21 cellular contexts compared by ENCODE assay signal in genomic region chr10:97481071-97481470, GRCh38. TPM values are rescaled to one million over a fixed set of nuclear protein-coding genes. Genes with fewer than 3 reads are reported as not detected.
DNase-seq lines count a peak whose midpoint lies in the region; ATAC-seq and TF ChIP-seq lines count a peak whose summit lies in the region.
"Had no signal": no experiment of that assay in that cellular context is flagged by ENCODE, and none has a peak within 500 bp of the region (broad histone marks: within the 10 kb centered on the region; RNA-seq: fewer than 3 reads in every experiment).

No MANE protein-coding gene starts in this region.

- POLR2A ChIA-PET in activated CD4-positive, alpha-beta T cell treated with anti-CD3 and anti-CD28 coated beads for 36 hours (lab: Charles Lee): no interaction called here

- peak overlapping the region; percentile 51 for H3K27ac Mint-ChIP-seq in activated CD4-positive, alpha-beta T cell treated with anti-CD3 and anti-CD28 coated beads for 36 hours
- H3K27ac Mint-ChIP-seq in activated T-helper 17 cell treated with anti-CD3 and anti-CD28 coated beads, Interleukin-2, amount 50 U/mL, for 72 hours: peak overlapping the region; percentile 44
- no peak overlapping the region for H3K27ac Mint-ChIP-seq in activated CD8-positive, alpha-beta memory T cell treated with anti-CD3 and anti-CD28 coated beads, Interleukin-2, amount 10 ng/mL, durations not matched to agents 7 days and 5 days
- H3K27ac Mint-ChIP-seq: activated naive CD8-positive, alpha-beta T cell; activated T-helper 1 cell treated with anti-CD3 and anti-CD28 coated beads, Interleukin-12 subunit alpha, Interleukin-12 subunit beta, Interleukin-2, Interleukin-4 antibody, amounts not matched to agents 30 ng/mL and 10 ng/mL and 1 ng/mL, durations not matched to agents 14 hours and 24 hours and 36 hours had no signal

- no peaks in the 10 kb centered on the region for H3K27me3 Mint-ChIP-seq in activated CD4-positive, alpha-beta T cell treated with anti-CD3 and anti-CD28 coated beads for 36 hours
- H3K27me3 Mint-ChIP-seq in activated T-helper 17 cell treated with anti-CD3 and anti-CD28 coated beads, Interleukin-2, amount 50 U/mL, for 72 hours: no peaks in the 10 kb centered on the region
- no peaks in the 10 kb centered on the region for H3K27me3 Mint-ChIP-seq in activated CD8-positive, alpha-beta memory T cell treated with anti-CD3 and anti-CD28 coated beads, Interleukin-2, amount 10 ng/mL, durations not matched to agents 7 days and 5 days
- H3K27me3 Mint-ChIP-seq: activated naive CD8-positive, alpha-beta T cell had no signal

- no peak for DNase-seq in activated CD4-positive, alpha-beta T cell treated with anti-CD3 and anti-CD28 coated beads for 36 hours
- DNase-seq in activated CD4-positive, alpha-beta T cell treated with anti-CD3 and anti-CD28 coated beads, Interleukin-2, amount 50 U/mL, for 1 hour: no peak
- DNase-seq in islet precursor cell (peak; percentile 49), AG08395 (ENCODE audit: low spot score) (no peak), erythroblast (lab: John Stamatoyannopoulos, UW) (no peak)
- no peak for DNase-seq in activated CD8-positive, alpha-beta memory T cell treated with anti-CD3 and anti-CD28 coated beads, Interleukin-2, amount 10 ng/mL, durations not matched to agents 7 days and 5 days
- DNase-seq: 8988T; AML-193; cerebellar nuclear complex; foreskin melanocyte; kidney; MG63; NCI-H2227 treated with DMSO at 0.1 percent for 48 hours; NCI-H748 treated with DMSO at 0.1 percent for 48 hours; Right ventricle myocardium superior; small intestine; stimulated activated naive CD4-positive, alpha-beta T cell had no signal

- H3K4me3 Mint-ChIP-seq in activated CD4-positive, alpha-beta T cell treated with anti-CD3 and anti-CD28 coated beads for 36 hours: no peak overlapping the region
- no peak overlapping the region for H3K4me3 Mint-ChIP-seq in activated T-helper 17 cell treated with anti-CD3 and anti-CD28 coated beads, Interleukin-2, amount 50 U/mL, for 72 hours
- H3K4me3 Mint-ChIP-seq in activated CD8-positive, alpha-beta memory T cell treated with anti-CD3 and anti-CD28 coated beads, Interleukin-2, amount 10 ng/mL, durations not matched to agents 7 days and 5 days: no peak overlapping the region
- H3K4me3 Mint-ChIP-seq: activated naive CD8-positive, alpha-beta T cell; activated T-helper 1 cell treated with anti-CD3 and anti-CD28 coated beads, Interleukin-12 subunit alpha, Interleukin-12 subunit beta, Interleukin-2, Interleukin-4 antibody, amounts not matched to agents 30 ng/mL and 10 ng/mL and 1 ng/mL, durations not matched to agents 14 hours and 24 hours and 36 hours had no signal

- no peak for TF ChIP-seq POLR2A in erythroblast (IDR thresholded peaks at IDR 0.05; ENCODE audit: low read length)

- intact Hi-C loops in activated CD4-positive, alpha-beta T cell treated with anti-CD3 and anti-CD28 coated beads for 36 hours (cut with DNase I, micrococcal nuclease): no loop called here

- CTCF ChIA-PET in activated CD4-positive, alpha-beta T cell treated with anti-CD3 and anti-CD28 coated beads for 36 hours (lab: Charles Lee): interaction anchor here (0.6 kb wide), 2 partner anchors 53 to 57 kb away, joined by 3 read pairs; no protein-coding TSS in a partner anchor
- CTCF ChIA-PET in activated CD8-positive, alpha-beta memory T cell treated with anti-CD3 and anti-CD28 coated beads, Interleukin-2, amount 10 ng/mL, durations not matched to agents 7 days and 5 days (lab: Charles Lee): interaction anchor here (1.1 kb wide), 1 partner anchor 16 kb away, joined by 4 read pairs; no protein-coding TSS in a partner anchor

- H3K36me3 Mint-ChIP-seq in activated CD4-positive, alpha-beta T cell treated with anti-CD3 and anti-CD28 coated beads for 36 hours (ENCODE audit: low read depth): peaks cover 48% of the 10 kb centered on the region
- H3K36me3 Mint-ChIP-seq in activated T-helper 17 cell treated with anti-CD3 and anti-CD28 coated beads, Interleukin-2, amount 50 U/mL, for 72 hours (ENCODE audit: low read depth): peaks cover 94% of the 10 kb centered on the region
- H3K36me3 Mint-ChIP-seq in activated CD8-positive, alpha-beta memory T cell treated with anti-CD3 and anti-CD28 coated beads, Interleukin-2, amount 10 ng/mL, durations not matched to agents 7 days and 5 days: peaks cover 30% of the 10 kb centered on the region

- H3K4me1 Mint-ChIP-seq in activated CD4-positive, alpha-beta T cell treated with anti-CD3 and anti-CD28 coated beads for 36 hours: no peaks in the 10 kb centered on the region
- H3K4me1 Mint-ChIP-seq in activated T-helper 17 cell treated with anti-CD3 and anti-CD28 coated beads, Interleukin-2, amount 50 U/mL, for 72 hours: no peaks in the 10 kb centered on the region
- no peaks in the 10 kb centered on the region for H3K4me1 Mint-ChIP-seq in activated CD8-positive, alpha-beta memory T cell treated with anti-CD3 and anti-CD28 coated beads, Interleukin-2, amount 10 ng/mL, durations not matched to agents 7 days and 5 days

- no peaks in the 10 kb centered on the region for H3K9me3 Mint-ChIP-seq in activated CD4-positive, alpha-beta T cell treated with anti-CD3 and anti-CD28 coated beads for 36 hours (ENCODE audit: low read depth)
- no peaks in the 10 kb centered on the region for H3K9me3 Mint-ChIP-seq in activated T-helper 17 cell treated with anti-CD3 and anti-CD28 coated beads, Interleukin-2, amount 50 U/mL, for 72 hours
- H3K9me3 Mint-ChIP-seq in activated CD8-positive, alpha-beta memory T cell treated with anti-CD3 and anti-CD28 coated beads, Interleukin-2, amount 10 ng/mL, durations not matched to agents 7 days and 5 days (ENCODE audit: low read depth): no peaks in the 10 kb centered on the region
- H3K9me3 Mint-ChIP-seq: activated T-helper 1 cell treated with anti-CD3 and anti-CD28 coated beads, Interleukin-12 subunit alpha, Interleukin-12 subunit beta, Interleukin-2, Interleukin-4 antibody, amounts not matched to agents 30 ng/mL and 10 ng/mL and 1 ng/mL, durations not matched to agents 14 hours and 24 hours and 36 hours had no signal

- no peak for ATAC-seq in activated CD4-positive, alpha-beta T cell treated with anti-CD3 and anti-CD28 coated beads for 36 hours
- ATAC-seq in activated T-helper 17 cell treated with anti-CD3 and anti-CD28 coated beads, Interleukin-2, amount 50 U/mL, for 72 hours (replicated peaks): no peak
- ATAC-seq in SK-N-SH treated with all-trans-retinoic acid at 6 μM for 48 hours: no peak
- ATAC-seq in activated CD8-positive, alpha-beta memory T cell treated with anti-CD3 and anti-CD28 coated beads, Interleukin-2, amount 10 ng/mL, durations not matched to agents 7 days and 5 days: no peak

TF ChIP-seq in SK-N-SH treated with all-trans-retinoic acid at 6 μM for 48 hours, 23 proteins besides CTCF, POLR2A, EP300 and RAD21 (continues in another document):
- TF ChIP-seq, protein P1, sequence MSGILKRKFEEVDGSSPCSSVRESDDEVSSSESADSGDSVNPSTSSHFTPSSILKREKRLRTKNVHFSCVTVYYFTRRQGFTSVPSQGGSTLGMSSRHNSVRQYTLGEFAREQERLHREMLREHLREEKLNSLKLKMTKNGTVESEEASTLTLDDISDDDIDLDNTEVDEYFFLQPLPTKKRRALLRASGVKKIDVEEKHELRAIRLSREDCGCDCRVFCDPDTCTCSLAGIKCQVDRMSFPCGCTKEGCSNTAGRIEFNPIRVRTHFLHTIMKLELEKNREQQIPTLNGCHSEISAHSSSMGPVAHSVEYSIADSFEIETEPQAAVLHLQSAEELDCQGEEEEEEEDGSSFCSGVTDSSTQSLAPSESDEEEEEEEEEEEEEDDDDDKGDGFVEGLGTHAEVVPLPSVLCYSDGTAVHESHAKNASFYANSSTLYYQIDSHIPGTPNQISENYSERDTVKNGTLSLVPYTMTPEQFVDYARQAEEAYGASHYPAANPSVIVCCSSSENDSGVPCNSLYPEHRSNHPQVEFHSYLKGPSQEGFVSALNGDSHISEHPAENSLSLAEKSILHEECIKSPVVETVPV (CRISPR knock-in tag; IDR thresholded peaks at IDR 0.05): no peak
- no peak for TF ChIP-seq ZFP30 (CRISPR knock-in tag; IDR thresholded peaks at IDR 0.05)
- TF ChIP-seq CSDC2 (CRISPR knock-in tag; IDR thresholded peaks at IDR 0.05): no peak
- TF ChIP-seq ZNF8 (CRISPR knock-in tag; IDR thresholded peaks at IDR 0.05): no peak
- no peak for TF ChIP-seq ZFP3 (CRISPR knock-in tag; IDR thresholded peaks at IDR 0.05)
- no peak for TF ChIP-seq SNAI2 (CRISPR knock-in tag; IDR thresholded peaks at IDR 0.05)
- no peak for TF ChIP-seq TOX (CRISPR knock-in tag; IDR thresholded peaks at IDR 0.05; ENCODE audit: borderline replicate concordance)

RNA-seq across cellular contexts. Expression of gene MMS19, which starts 17.2 kb away (rescaled TPM):
- total RNA-seq in activated CD4-positive, alpha-beta T cell treated with anti-CD3 and anti-CD28 coated beads for 36 hours: 100 to 1,000 TPM in 1 of 2 experiments, 10 to 100 TPM in 1; 91.3 to 107 TPM
- total RNA-seq in activated T-helper 17 cell treated with anti-CD3 and anti-CD28 coated beads, Interleukin-2, amount 50 U/mL, for 72 hours: 10 to 100 TPM; 89.3 to 90.5 TPM
- 10 to 100 TPM; 81.1 to 81.6 TPM for total RNA-seq in activated CD8-positive, alpha-beta memory T cell treated with anti-CD3 and anti-CD28 coated beads, Interleukin-2, amount 10 ng/mL, durations not matched to agents 7 days and 5 days

RNA-seq across cellular contexts. Expression of gene UBTD1, which starts 17.7 kb away (rescaled TPM):
- total RNA-seq in activated CD4-positive, alpha-beta T cell treated with anti-CD3 and anti-CD28 coated beads for 36 hours: 1 to 10 TPM; 1.4 to 1.5 TPM
- total RNA-seq in activated T-helper 17 cell treated with anti-CD3 and anti-CD28 coated beads, Interleukin-2, amount 50 U/mL, for 72 hours: 1 to 10 TPM; 1.7 to 2.1 TPM
- total RNA-seq in activated CD8-positive, alpha-beta memory T cell treated with anti-CD3 and anti-CD28 coated beads, Interleukin-2, amount 10 ng/mL, durations not matched to agents 7 days and 5 days: 1 to 10 TPM in 1 of 2 experiments, under 1 TPM in 1; 0.88 to 1.3 TPM

RNA-seq across cellular contexts. Expression of gene ZDHHC16, which starts 35.1 kb away (rescaled TPM):
- 10 to 100 TPM; 34.6 to 42.8 TPM for total RNA-seq in activated CD4-positive, alpha-beta T cell treated with anti-CD3 and anti-CD28 coated beads for 36 hours
- total RNA-seq in activated T-helper 17 cell treated with anti-CD3 and anti-CD28 coated beads, Interleukin-2, amount 50 U/mL, for 72 hours: 10 to 100 TPM; 49.2 to 65.8 TPM
- 10 to 100 TPM; 33.1 to 42.4 TPM for total RNA-seq in activated CD8-positive, alpha-beta memory T cell treated with anti-CD3 and anti-CD28 coated beads, Interleukin-2, amount 10 ng/mL, durations not matched to agents 7 days and 5 days

RNA-seq across cellular contexts. Expression of gene EXOSC1, which starts 35.3 kb away (rescaled TPM):
- 10 to 100 TPM; 52.3 to 54.2 TPM for total RNA-seq in activated CD4-positive, alpha-beta T cell treated with anti-CD3 and anti-CD28 coated beads for 36 hours
- total RNA-seq in activated T-helper 17 cell treated with anti-CD3 and anti-CD28 coated beads, Interleukin-2, amount 50 U/mL, for 72 hours: 10 to 100 TPM; 49.7 to 54.2 TPM
- total RNA-seq in activated CD8-positive, alpha-beta memory T cell treated with anti-CD3 and anti-CD28 coated beads, Interleukin-2, amount 10 ng/mL, durations not matched to agents 7 days and 5 days: 10 to 100 TPM; 49.5 to 56.8 TPM

RNA-seq across cellular contexts. Expression of gene PGAM1, which starts 55.1 kb away (rescaled TPM):
- total RNA-seq in activated CD4-positive, alpha-beta T cell treated with anti-CD3 and anti-CD28 coated beads for 36 hours: 1,000 to 10,000 TPM; 1,151 to 1,499 TPM
- total RNA-seq in activated T-helper 17 cell treated with anti-CD3 and anti-CD28 coated beads, Interleukin-2, amount 50 U/mL, for 72 hours: 1,000 to 10,000 TPM; 1,094 to 1,221 TPM
- 100 to 1,000 TPM; 459 to 582 TPM for total RNA-seq in activated CD8-positive, alpha-beta memory T cell treated with anti-CD3 and anti-CD28 coated beads, Interleukin-2, amount 10 ng/mL, durations not matched to agents 7 days and 5 days
